ENCODE assay signal across 17 cellular contexts in genomic region chr1:174726880-174727585, GRCh38.
DNase-seq lines count a peak whose midpoint lies in the region; ATAC-seq, FAIRE-seq and TF ChIP-seq lines count a peak whose summit lies in the region.
"Had no signal": no experiment of that assay in that cellular context is flagged by ENCODE, and none has a peak within 500 bp of the region (broad histone marks: within the 10 kb centered on the region; RNA-seq: fewer than 3 reads in every experiment).

No MANE protein-coding gene starts in this region.

- H4K20me1 ChIP-seq in HepG2 (ENCODE audit: insufficient read depth, low read length) (no peaks in the 10 kb centered on the region), IMR-90 (ENCODE audit: insufficient read depth, low read length) (no peaks in the 10 kb centered on the region)

- no peaks in the 10 kb centered on the region for H3K36me3 Mint-ChIP-seq in chondrocyte (ENCODE audit: low read depth)

- no peak overlapping the region for H2BK20ac ChIP-seq in IMR-90 (ENCODE audit: low read depth, low read length)

- no peak overlapping the region for H3K4me3 Mint-ChIP-seq in chondrocyte (ENCODE audit: unreplicated experiment)
- H3K4me3 Mint-ChIP-seq: CD8-positive, alpha-beta memory T cell had no signal

- no peaks in the 10 kb centered on the region for H3K27me3 Mint-ChIP-seq in chondrocyte (ENCODE audit: low read depth)
- H3K27me3 Mint-ChIP-seq: CD8-positive, alpha-beta memory T cell had no signal

- H3K14ac ChIP-seq in IMR-90 (replicated peaks; ENCODE audit: low read depth, low read length) = no peak overlapping the region

- TF ChIP-seq CTCF in HepG2 (CRISPR knock-in tag; IDR thresholded peaks at IDR 0.05) = no peak
- no peak for TF ChIP-seq CTCF in right lobe of liver (IDR thresholded peaks at IDR 0.05)
- no peak for TF ChIP-seq CTCF in IMR-90 (conservative IDR thresholded peaks at IDR 0.05; ENCODE audit: low read depth, low read length)
- TF ChIP-seq CTCF in chondrocyte (IDR thresholded peaks at IDR 0.05) = peak; percentile 48

- H3K9ac ChIP-seq in HepG2 (ENCODE audit: insufficient read depth, low read depth, low read length) (no peak overlapping the region), IMR-90 (ENCODE audit: low read depth, low read length) (no peak overlapping the region)

- H3K27ac ChIP-seq in HepG2 (ENCODE audit: extremely low read length, insufficient read depth, low read length) = no peak overlapping the region
- H3K27ac ChIP-seq in right lobe of liver = no peak overlapping the region
- no peak overlapping the region for H3K27ac ChIP-seq in IMR-90 (ENCODE audit: insufficient read depth, low read length)

- H3K27me3 ChIP-seq in HepG2 (ENCODE audit: control insufficient read depth in 1 of 2, insufficient read depth in 2 of 2, low read length in 2 of 2) (no peaks in the 10 kb centered on the region), right lobe of liver (no peaks in the 10 kb centered on the region), IMR-90 (ENCODE audit: control insufficient read depth, insufficient read depth, low read length) (no peaks in the 10 kb centered on the region)
- H3K27me3 ChIP-seq: BE2C had no signal

- TF ChIP-seq EP300 in HepG2 (IDR thresholded peaks at IDR 0.05; ENCODE audit: low read depth in 2 of 2, low read length in 2 of 2) = no peak
- no peak for TF ChIP-seq EP300 in HepG2 (CRISPR knock-in tag; IDR thresholded peaks at IDR 0.05; ENCODE audit: borderline replicate concordance)

- H2BK5ac ChIP-seq in IMR-90 (ENCODE audit: low read depth, low read length, poor library complexity, severe bottlenecking) = no peak overlapping the region

- TF ChIP-seq RAD21 in HepG2 (CRISPR knock-in tag; IDR thresholded peaks at IDR 0.05) (no peak), IMR-90 (IDR thresholded peaks at IDR 0.05; ENCODE audit: low read length) (no peak)

- no peak overlapping the region for H2AK5ac ChIP-seq in IMR-90 (ENCODE audit: low read depth, low read length)

- H3K4me1 ChIP-seq in HepG2 (ENCODE audit: insufficient read depth, low read length) = peaks cover 18% of the 10 kb centered on the region
- peaks cover 0 to 10% (median 4%) of the 10 kb centered on the region in 4 donors for H3K4me1 ChIP-seq in right lobe of liver
- no peaks in the 10 kb centered on the region for H3K4me1 ChIP-seq in IMR-90 (ENCODE audit: control insufficient read depth, insufficient read depth, low read length)
- H3K4me1 ChIP-seq: BE2C had no signal

- H3K36me3 ChIP-seq in HepG2 (replicated peaks in 1 of 2; ENCODE audit: control insufficient read depth in 1 of 2, insufficient read depth in 2 of 2, low read length in 2 of 2) = no peaks in the 10 kb centered on the region
- no peaks in the 10 kb centered on the region for H3K36me3 ChIP-seq in right lobe of liver
- no peaks in the 10 kb centered on the region for H3K36me3 ChIP-seq in IMR-90 (ENCODE audit: control insufficient read depth, insufficient read depth, low read length)
- H3K36me3 ChIP-seq: BE2C had no signal

- no peak overlapping the region for H3K27ac Mint-ChIP-seq in chondrocyte (ENCODE audit: unreplicated experiment)
- H3K27ac Mint-ChIP-seq: CD8-positive, alpha-beta memory T cell had no signal

- no peak overlapping the region for H2AK9ac ChIP-seq in IMR-90 (replicated peaks; ENCODE audit: low read depth, low read length, poor library complexity)

- dilution Hi-C loops in IMR-90 (cut with HindIII; ENCODE audit: low sequenced_read_pairs, unreplicated experiment) = no loop called here

- FAIRE-seq in HepG2 (lab: Jason Lieb, UNC) = peak; percentile 18

- H3K79me1 ChIP-seq in IMR-90 (ENCODE audit: low read depth in 1 of 2, low read length in 2 of 2) = no peaks in the 10 kb centered on the region

- H3K4me2 ChIP-seq in HepG2 (ENCODE audit: low read depth, low read length) (no peak overlapping the region), IMR-90 (ENCODE audit: low read depth, low read length) (no peak overlapping the region)

- H4K91ac ChIP-seq in IMR-90 (ENCODE audit: insufficient read depth, low read depth, low read length) = no peak overlapping the region

- no peak overlapping the region for H3K56ac ChIP-seq in IMR-90 (ENCODE audit: extremely low read depth, insufficient read depth, low read length)

- TF ChIP-seq POLR2A in HepG2 (IDR thresholded peaks at IDR 0.05; ENCODE audit: insufficient read depth in 1 of 2, low read depth in 2 of 2, low read length in 2 of 2) (no peak), right lobe of liver (IDR thresholded peaks at IDR 0.05) (no peak), IMR-90 (IDR thresholded peaks at IDR 0.05; ENCODE audit: low read depth, low read length) (no peak)

- H3K9me3 ChIP-seq in HepG2 (ENCODE audit: low read length) = no peaks in the 10 kb centered on the region
- H3K9me3 ChIP-seq in right lobe of liver = no peaks in the 10 kb centered on the region
- H3K9me3 ChIP-seq in IMR-90 (ENCODE audit: control insufficient read depth, insufficient read depth, low read length) = no peaks in the 10 kb centered on the region
- H3K9me3 ChIP-seq: BE2C had no signal

- no peak overlapping the region for H2BK15ac ChIP-seq in IMR-90 (ENCODE audit: low read depth, low read length)

- no peak overlapping the region for H3K4ac ChIP-seq in IMR-90 (ENCODE audit: low read depth, low read length)

- BruUV-seq in HepG2 (replicated peaks; lab: Mats Ljungman, UMichigan) (no TSS peak), IMR-90 (replicated peaks; lab: Mats Ljungman, UMichigan) (no TSS peak)

- H4K5ac ChIP-seq in IMR-90 (ENCODE audit: low read depth, low read length) = no peak overlapping the region

- POLR2A ChIA-PET in HepG2 (lab: Yijun Ruan, JAX) (interaction anchor here (1.4 kb wide), 1 partner anchor 465 kb away, joined by 3 read pairs; no protein-coding TSS in a partner anchor), IMR-90 (lab: Charles Lee; ENCODE audit: unreplicated experiment) (interaction anchor here (1.4 kb wide), 1 partner anchor 465 kb away, joined by 4 read pairs; no protein-coding TSS in a partner anchor)

- H3K9me3 Mint-ChIP-seq in chondrocyte (ENCODE audit: low read depth) = no peaks in the 10 kb centered on the region
- H3K9me3 Mint-ChIP-seq: CD8-positive, alpha-beta memory T cell had no signal

- no peak overlapping the region for H4K8ac ChIP-seq in IMR-90 (ENCODE audit: low read depth in 2 of 2, low read length in 2 of 2)

- CTCF ChIA-PET in HepG2 (lab: Yijun Ruan, JAX; ENCODE audit: low intra/inter-chr PET ratio, low total read pairs) = interaction anchor here (1.5 to 3.1 kb wide), 2 partner anchors 464 to 469 kb away, joined by 14 to 16 read pairs; no protein-coding TSS in a partner anchor
- CTCF ChIA-PET in IMR-90 (lab: Yijun Ruan, JAX) = interaction anchor here (1.1 to 3.0 kb wide), 3 partner anchors 34 to 464 kb away, joined by 3 to 44 read pairs (median 6); no protein-coding TSS in a partner anchor

- no peaks in the 10 kb centered on the region for H3K4me1 Mint-ChIP-seq in chondrocyte (ENCODE audit: low read depth)

- H3K18ac ChIP-seq in IMR-90 (ENCODE audit: low read depth, low read length) = no peak overlapping the region

- H3K23ac ChIP-seq in IMR-90 (ENCODE audit: low read depth, low read length) = no peak overlapping the region

- WGBS in HepG2 (ENCODE audit: low lambda C conversion rate) = 66% methylated on average over 4 of the region's 4 CpGs
- WGBS in right lobe of liver (ENCODE audit: insufficient coverage, low coverage, low lambda C conversion rate, missing lambda C conversion rate) = 58% methylated on average over 4 of the region's 4 CpGs
- no CpG with 5 or more reads among the region's 4 CpGs for WGBS in IMR-90 (ENCODE audit: extremely low coverage in 2 of 2, insufficient read length in 1 of 2), 2 experiments

- intact Hi-C loops in HepG2 (cut with micrococcal nuclease; ENCODE audit: unreplicated experiment) = loop anchor here (1.0 kb wide), 1 partner anchor 465 kb away; no protein-coding TSS in a partner anchor
- intact Hi-C loops in right lobe of liver (cut with DNase I) = no loop called here
- intact Hi-C loops in IMR-90 (cut with micrococcal nuclease) = loop anchor here (1.0 to 5.0 kb wide), 2 partner anchors 315 to 465 kb away; no protein-coding TSS in a partner anchor

- in situ Hi-C loops in HepG2 (cut with HindIII; ENCODE audit: extremely low pct_ligation_motif_present, low pct_unique_long_range_greater_than_20kb) (no loop called here), IMR-90 (cut with MboI; ENCODE audit: low sequenced_read_pairs) (loop anchor here (25.0 kb wide), 1 partner anchor 1990 kb away; no protein-coding TSS in a partner anchor)

- H2AFZ ChIP-seq in HepG2 (ENCODE audit: low read length) (no peak overlapping the region), IMR-90 (replicated peaks; ENCODE audit: low read length, poor library complexity) (no peak overlapping the region)

- ATAC-seq in HepG2 (no peak), right lobe of liver (no peak), IMR-90 (ENCODE audit: low read depth) (no peak), HG03571 (IDR thresholded peaks at IDR 0.05; ENCODE audit: unreplicated experiment) (no peak)

- no peaks in the 10 kb centered on the region for H3K79me2 ChIP-seq in HepG2 (ENCODE audit: insufficient read depth, low read length)

- no peaks in the 10 kb centered on the region for H3K9me1 ChIP-seq in IMR-90 (ENCODE audit: insufficient read depth, low read length)

- H2BK120ac ChIP-seq in IMR-90 (ENCODE audit: low read depth, low read length) = no peak overlapping the region

- H3K4me3 ChIP-seq in HepG2 (replicated peaks in 1 of 3; ENCODE audit: insufficient read depth in 1 of 3, low read depth in 2 of 3, low read length in 3 of 3) = no peak overlapping the region
- no peak overlapping the region for H3K4me3 ChIP-seq in right lobe of liver
- no peak overlapping the region for H3K4me3 ChIP-seq in IMR-90 (ENCODE audit: insufficient read depth, low read depth, low read length)

- no peak for DNase-seq in HepG2 (ENCODE audit: low spot score)
- DNase-seq in right lobe of liver = no peak
- DNase-seq in IMR-90 = no peak
- no peak for DNase-seq in chondrocyte (ENCODE audit: low spot score)
- DNase-seq in iPS-NIHi11 (ENCODE audit: low spot score) = no peak
- no peak for DNase-seq in OCI-M2 (lab: John Stamatoyannopoulos, UW; ENCODE audit: unreplicated experiment)
- no peak for DNase-seq in activated CD4-positive, CD25-positive, alpha-beta regulatory T cell treated with anti-CD3 and anti-CD28 coated beads, Interleukin-2, amount 50 U/mL, for 72 hours
- DNase-seq: 8988T; BE2C; CD8-positive, alpha-beta memory T cell; DMS79 treated with DMSO at 0.1 percent for 48 hours; GOT3; NCI-H1048; NCI-H1436 treated with DMSO at 0.1 percent for 48 hours; NCI-H2029 treated with DMSO at 0.1 percent for 48 hours; SIG-M5 had no signal

TF ChIP-seq in IMR-90, 13 proteins besides CTCF, POLR2A, EP300 and RAD21:
- TF ChIP-seq, protein P1, sequence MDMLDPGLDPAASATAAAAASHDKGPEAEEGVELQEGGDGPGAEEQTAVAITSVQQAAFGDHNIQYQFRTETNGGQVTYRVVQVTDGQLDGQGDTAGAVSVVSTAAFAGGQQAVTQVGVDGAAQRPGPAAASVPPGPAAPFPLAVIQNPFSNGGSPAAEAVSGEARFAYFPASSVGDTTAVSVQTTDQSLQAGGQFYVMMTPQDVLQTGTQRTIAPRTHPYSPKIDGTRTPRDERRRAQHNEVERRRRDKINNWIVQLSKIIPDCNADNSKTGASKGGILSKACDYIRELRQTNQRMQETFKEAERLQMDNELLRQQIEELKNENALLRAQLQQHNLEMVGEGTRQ (IDR thresholded peaks at IDR 0.05; ENCODE audit: low read depth, low read length) = no peak
- 0 out of 2 replicates have a peak, but pooled peaks have one; percentile 14 for TF ChIP-seq MAFK (IDR thresholded peaks at IDR 0.05; ENCODE audit: low read depth, low read length)

Comparison
In these comparisons a context has a peak if more than half of its experiments do, and no peak if none do; other contexts are left out.
1. intact Hi-C loops: an anchor here in HepG2 (1.0 kb wide) and IMR-90 (1.0 to 5.0 kb wide); none called in right lobe of liver.